Comparison of ENCODE assay signal across 25 cellular contexts in genomic region chr3:119893769-119894168, GRCh38.
"Had no signal": no experiment of that assay in that cellular context is flagged by ENCODE, and none has a peak within 500 bp of the region (broad histone marks: within the 10 kb centered on the region; RNA-seq: fewer than 3 reads in every experiment).

No MANE protein-coding gene starts in this region.

- H3K4me3 ChIP-seq: breast epithelium had no signal

- H3K4me1 ChIP-seq: breast epithelium had no signal

- H3K27ac ChIP-seq: breast epithelium had no signal

- ATAC-seq: PC-3, WTC11 had no signal

- H3K4me3 Mint-ChIP-seq: activated CD4-positive, alpha-beta memory T cell treated with anti-CD3 and anti-CD28 coated beads for 36 hours; activated CD4-positive, alpha-beta T cell treated with anti-CD3 and anti-CD28 coated beads, Interleukin-2, amount 10 ng/mL, durations not matched to agents 24 days and 14 days; activated naive CD4-positive, alpha-beta T cell treated with anti-CD3 and anti-CD28 coated beads, Interleukin-2, amount 10 ng/mL, durations not matched to agents 7 days and 5 days; T-helper 1 cell treated with Interleukin-12 subunit alpha and Interleukin-12 subunit beta and Interleukin-4 antibody, amounts not matched to agents 30 μg/mL and 1 μg/mL, for 36 hours; WTC11 had no signal

- H3K36me3 ChIP-seq: breast epithelium had no signal

- H3K27me3 ChIP-seq: breast epithelium had no signal

- H3K27me3 Mint-ChIP-seq: activated CD4-positive, alpha-beta memory T cell treated with anti-CD3 and anti-CD28 coated beads for 36 hours; activated CD4-positive, alpha-beta T cell treated with anti-CD3 and anti-CD28 coated beads, Interleukin-2, amount 10 ng/mL, durations not matched to agents 24 days and 14 days; activated naive CD4-positive, alpha-beta T cell treated with anti-CD3 and anti-CD28 coated beads, Interleukin-2, amount 10 ng/mL, durations not matched to agents 7 days and 5 days had no signal

- H3K27ac Mint-ChIP-seq: activated CD4-positive, alpha-beta memory T cell treated with anti-CD3 and anti-CD28 coated beads for 36 hours; activated CD4-positive, alpha-beta T cell treated with anti-CD3 and anti-CD28 coated beads, Interleukin-2, amount 10 ng/mL, durations not matched to agents 24 days and 14 days; activated naive CD4-positive, alpha-beta T cell treated with anti-CD3 and anti-CD28 coated beads, Interleukin-2, amount 10 ng/mL, durations not matched to agents 7 days and 5 days; activated T-helper 2 cell treated with anti-CD3 and anti-CD28 coated beads, Interferon-gamma antibody, Interleukin-2, Interleukin-4, amounts not matched to agents 10 μg/mL and 5 μg/mL and 100 μg/mL, durations not matched to agents 14 hours and 24 hours and 36 hours; T-helper 1 cell treated with Interleukin-12 subunit alpha and Interleukin-12 subunit beta and Interleukin-4 antibody, amounts not matched to agents 30 μg/mL and 1 μg/mL, for 36 hours; WTC11 had no signal

- DNase-seq: activated CD4-positive, alpha-beta memory T cell treated with anti-CD3 and anti-CD28 coated beads for 36 hours; activated CD4-positive, alpha-beta T cell treated with anti-CD3 and anti-CD28 coated beads, Interleukin-2, amount 10 ng/mL, durations not matched to agents 24 days and 14 days; activated CD4-positive, CD25-positive, alpha-beta regulatory T cell treated with anti-CD3 and anti-CD28 coated beads, Interleukin-2, amount 50 U/mL, for 72 hours; activated CD8-positive, alpha-beta memory T cell treated with anti-CD3 and anti-CD28 coated beads, Interleukin-2, amount 50 U/mL, for 4 hours; activated gamma-delta T cell treated with Interleukin-2 at 50 U/mL for 16 hours; activated naive CD4-positive, alpha-beta T cell treated with anti-CD3 and anti-CD28 coated beads, Interleukin-2, amount 10 ng/mL, durations not matched to agents 7 days and 5 days; activated T-cell treated with anti-CD3 and anti-CD28 coated beads, Interleukin-2, amount 50 U/mL, for 1 hour; aorta; caudate nucleus; MM.1S; NCI-H1105; NCI-H1436; NCI-H1694 treated with DMSO at 0.1 percent for 48 hours; NCI-H2029 treated with DMSO at 0.1 percent for 48 hours; NCI-H345; NCI-H510A; NCI-H526 treated with DMSO at 0.1 percent for 48 hours; NK-92 treated with Interleukin-12 subunit alpha and Interleukin-12 subunit beta, amount 100 ng/mL, for 24 hours; PC-3; SHP77 treated with DMSO at 0.1 percent for 48 hours; T-helper 9 cell had no signal
